1 cellular context compared by ENCODE assay signal in genomic region chr13:75985132-75985531, GRCh38.
TF ChIP-seq lines count a peak whose summit lies in the region.

No MANE protein-coding gene starts in this region.

TF ChIP-seq in K562, 482 proteins besides CTCF, POLR2A, EP300 and RAD21 (continued from another document and continues in another):
- TF ChIP-seq STAT6 (CRISPR knock-in tag; IDR thresholded peaks at IDR 0.05) (no peak), KAT7 (CRISPR knock-in tag; IDR thresholded peaks at IDR 0.05; ENCODE audit: borderline replicate concordance) (no peak), BRD9 (IDR thresholded peaks at IDR 0.05; ENCODE audit: low read depth, partially characterized antibody) (peak; percentile 53), ZNF197 (CRISPR knock-in tag; IDR thresholded peaks at IDR 0.05; ENCODE audit: low read depth) (no peak), FOXK2 (conservative IDR thresholded peaks at IDR 0.05 in 1 of 2, IDR thresholded peaks at IDR 0.05 in 1 of 2; ENCODE audit: low read depth in 2 of 2) (0 out of 4 replicates have a peak, but pooled peaks of 1 of the 2 experiments have one; percentile 55), KDM2B (CRISPR knock-in tag; IDR thresholded peaks at IDR 0.05) (no peak), ZNF507 (tag; conservative IDR thresholded peaks at IDR 0.05) (0 out of 2 replicates have a peak, but pooled peaks have one; percentile 17), TBP (optimal IDR thresholded peaks at IDR 0.05; ENCODE audit: low read depth, low read length) (no peak), LCOR (CRISPR knock-in tag; IDR thresholded peaks at IDR 0.05) (no peak), VEZF1 (CRISPR knock-in tag; IDR thresholded peaks at IDR 0.05) (no peak), ZBTB40 (IDR thresholded peaks at IDR 0.05) (no peak), ZBTB40 (CRISPR knock-in tag; IDR thresholded peaks at IDR 0.05) (no peak), SIN3B (IDR thresholded peaks at IDR 0.05; ENCODE audit: low read depth) (no peak), AFF1 (IDR thresholded peaks at IDR 0.05; ENCODE audit: low read depth in 1 of 2, partially characterized antibody in 2 of 2) (no peak), IRF2 (CRISPR knock-in tag; IDR thresholded peaks at IDR 0.05) (no peak), THRB (CRISPR knock-in tag; conservative IDR thresholded peaks at IDR 0.05) (no peak), TRIM24 (IDR thresholded peaks at IDR 0.05) (peak; percentile 80 to 83), HMBOX1 (IDR thresholded peaks at IDR 0.05) (peak; percentile 78), SMARCE1 (IDR thresholded peaks at IDR 0.05) (peak; percentile 78; the same call in 1 of the 2 replicates), BDP1 (IDR thresholded peaks at IDR 0.05; ENCODE audit: insufficient read depth, insufficient read length) (no peak), POLR2B (IDR thresholded peaks at IDR 0.05; ENCODE audit: low read depth, partially characterized antibody) (no peak), CTBP1 (IDR thresholded peaks at IDR 0.05; ENCODE audit: borderline replicate concordance) (no peak), HNRNPL (IDR thresholded peaks at IDR 0.05; ENCODE audit: low read depth, low read length) (no peak), CBX2 (IDR thresholded peaks at IDR 0.05; ENCODE audit: insufficient read depth, low read length, poor library complexity, severe bottlenecking) (no peak), CBX3 (IDR thresholded peaks at IDR 0.05; ENCODE audit: borderline replicate concordance in 1 of 2, low read length in 2 of 2) (peak in 1 of 2 experiments; percentile 80; a peak in 1 of 3 replicates), PHF8 (IDR thresholded peaks at IDR 0.05; ENCODE audit: borderline replicate concordance, low read length) (no peak), ESRRA (IDR thresholded peaks at IDR 0.05; ENCODE audit: borderline replicate concordance, low read depth) (no peak), KDM4B (IDR thresholded peaks at IDR 0.05; ENCODE audit: borderline replicate concordance in 2 of 2, low read depth in 1 of 2) (no peak), ELF4 (CRISPR knock-in tag; IDR thresholded peaks at IDR 0.05) (no peak), ZFP91 (CRISPR knock-in tag; IDR thresholded peaks at IDR 0.05) (no peak), SMAD4 (CRISPR knock-in tag; conservative IDR thresholded peaks at IDR 0.05) (no peak)
